In genomic region chr11:119739975-119740374, GRCh38 we compare ENCODE assay signal across 16 cellular contexts.
"Had no signal": no experiment of that assay in that cellular context is flagged by ENCODE, and none has a peak within 500 bp of the region (broad histone marks: within the 10 kb centered on the region; RNA-seq: fewer than 3 reads in every experiment).

No MANE protein-coding gene starts in this region.

- H3K27ac Mint-ChIP-seq: activated CD4-positive, alpha-beta T cell treated with anti-CD3 and anti-CD28 coated beads, Interleukin-2, amount 10 ng/mL, durations not matched to agents 24 days and 14 days; activated naive CD8-positive, alpha-beta T cell treated with anti-CD3 and anti-CD28 coated beads, Interleukin-2, amount 10 ng/mL, durations not matched to agents 7 days and 5 days; activated T-helper 1 cell treated with anti-CD3 and anti-CD28 coated beads, Interleukin-12 subunit alpha, Interleukin-12 subunit beta, Interleukin-2, Interleukin-4 antibody, amounts not matched to agents 30 ng/mL and 10 ng/mL and 1 ng/mL, durations not matched to agents 14 hours and 24 hours and 36 hours; stimulated activated memory B cell treated with anti-CD40 and anti-IgM and Interleukin-4, amounts not matched to agents 10 μg/mL and 1 μg/mL and 100 μg/mL, for 72 hours had no signal

- ATAC-seq: gastroesophageal sphincter; left cardiac atrium; lower lobe of right lung; naive thymus-derived CD4-positive, alpha-beta T cell; stimulated activated memory B cell treated with anti-CD40 and anti-IgM and Interleukin-4, amounts not matched to agents 10 μg/mL and 1 μg/mL and 100 μg/mL, for 72 hours had no signal

- DNase-seq: activated CD4-positive, alpha-beta T cell treated with anti-CD3 and anti-CD28 coated beads, Interleukin-2, amount 10 ng/mL, durations not matched to agents 24 days and 14 days; activated CD4-positive, CD25-positive, alpha-beta regulatory T cell; activated CD8-positive, alpha-beta memory T cell treated with anti-CD3 and anti-CD28 coated beads, Interleukin-2, amount 50 U/mL, for 48 hours; activated naive CD8-positive, alpha-beta T cell treated with anti-CD3 and anti-CD28 coated beads, Interleukin-2, amount 10 ng/mL, durations not matched to agents 7 days and 5 days; brain microvascular endothelial cell; left cardiac atrium; lower lobe of right lung; midbrain; naive thymus-derived CD4-positive, alpha-beta T cell; retina; stimulated activated CD4-positive, alpha-beta T cell treated with anti-CD3 and anti-CD28 coated beads, Interleukin-2, amount 100 ng/mL, for 48 hours had no signal

- H3K27ac ChIP-seq: brain microvascular endothelial cell, gastroesophageal sphincter, lower lobe of right lung, tibial nerve, vagina had no signal

- H3K4me3 Mint-ChIP-seq: activated CD4-positive, alpha-beta T cell treated with anti-CD3 and anti-CD28 coated beads, Interleukin-2, amount 10 ng/mL, durations not matched to agents 24 days and 14 days; activated naive CD8-positive, alpha-beta T cell treated with anti-CD3 and anti-CD28 coated beads, Interleukin-2, amount 10 ng/mL, durations not matched to agents 7 days and 5 days; activated T-helper 1 cell treated with anti-CD3 and anti-CD28 coated beads, Interleukin-12 subunit alpha, Interleukin-12 subunit beta, Interleukin-2, Interleukin-4 antibody, amounts not matched to agents 30 ng/mL and 10 ng/mL and 1 ng/mL, durations not matched to agents 14 hours and 24 hours and 36 hours; stimulated activated memory B cell treated with anti-CD40 and anti-IgM and Interleukin-4, amounts not matched to agents 10 μg/mL and 1 μg/mL and 100 μg/mL, for 72 hours had no signal

- H3K9me3 Mint-ChIP-seq: activated CD4-positive, alpha-beta T cell treated with anti-CD3 and anti-CD28 coated beads, Interleukin-2, amount 10 ng/mL, durations not matched to agents 24 days and 14 days; activated naive CD8-positive, alpha-beta T cell treated with anti-CD3 and anti-CD28 coated beads, Interleukin-2, amount 10 ng/mL, durations not matched to agents 7 days and 5 days; activated T-helper 1 cell treated with anti-CD3 and anti-CD28 coated beads, Interleukin-12 subunit alpha, Interleukin-12 subunit beta, Interleukin-2, Interleukin-4 antibody, amounts not matched to agents 30 ng/mL and 10 ng/mL and 1 ng/mL, durations not matched to agents 14 hours and 24 hours and 36 hours; naive thymus-derived CD4-positive, alpha-beta T cell; stimulated activated memory B cell treated with anti-CD40 and anti-IgM and Interleukin-4, amounts not matched to agents 10 μg/mL and 1 μg/mL and 100 μg/mL, for 72 hours had no signal

- H3K4me3 ChIP-seq: gastroesophageal sphincter, lower lobe of right lung, tibial nerve, vagina had no signal

- H3K36me3 ChIP-seq: brain microvascular endothelial cell, gastroesophageal sphincter, lower lobe of right lung, tibial nerve, vagina had no signal

- H3K9me3 ChIP-seq: gastroesophageal sphincter, lower lobe of right lung, tibial nerve, vagina had no signal

- H3K27me3 ChIP-seq: vagina had no signal
